In genomic region chr2:175579646-175580045, GRCh38 we compare ENCODE assay signal across 21 cellular contexts.
"Had no signal": no experiment of that assay in that cellular context is flagged by ENCODE, and none has a peak within 500 bp of the region (broad histone marks: within the 10 kb centered on the region; RNA-seq: fewer than 3 reads in every experiment).

No MANE protein-coding gene starts in this region.

- H3K4me1 ChIP-seq: adrenal gland had no signal

- H3K27ac ChIP-seq: adrenal gland, dorsolateral prefrontal cortex had no signal

- H3K27me3 ChIP-seq: adrenal gland had no signal

- H3K4me3 Mint-ChIP-seq: activated CD4-positive, alpha-beta memory T cell treated with anti-CD3 and anti-CD28 coated beads for 36 hours; activated CD4-positive, alpha-beta T cell treated with anti-CD3 and anti-CD28 coated beads for 36 hours; activated CD8-positive, alpha-beta memory T cell treated with anti-CD3 and anti-CD28 coated beads, Interleukin-2, amount 10 ng/mL, durations not matched to agents 7 days and 5 days; activated naive CD4-positive, alpha-beta T cell treated with anti-CD3 and anti-CD28 coated beads, Interleukin-2, amount 50 U/mL, for 24 hours; endodermal cell; natural killer cell treated with Interleukin-12 subunit alpha and Interleukin-12 subunit beta and Interleukin-15 and Interleukin-18, amount 100 ng/mL, for 72 hours; type B pancreatic cell had no signal

- H3K4me3 ChIP-seq: adrenal gland, dorsolateral prefrontal cortex had no signal

- H3K36me3 Mint-ChIP-seq: activated CD4-positive, alpha-beta memory T cell treated with anti-CD3 and anti-CD28 coated beads for 36 hours; activated CD8-positive, alpha-beta memory T cell treated with anti-CD3 and anti-CD28 coated beads, Interleukin-2, amount 10 ng/mL, durations not matched to agents 7 days and 5 days; activated naive CD4-positive, alpha-beta T cell treated with anti-CD3 and anti-CD28 coated beads, Interleukin-2, amount 50 U/mL, for 24 hours; type B pancreatic cell had no signal

- H3K9me3 Mint-ChIP-seq: activated CD4-positive, alpha-beta memory T cell treated with anti-CD3 and anti-CD28 coated beads for 36 hours; activated naive CD4-positive, alpha-beta T cell treated with anti-CD3 and anti-CD28 coated beads, Interleukin-2, amount 50 U/mL, for 24 hours; endodermal cell; natural killer cell treated with Interleukin-12 subunit alpha and Interleukin-12 subunit beta and Interleukin-15 and Interleukin-18, amount 100 ng/mL, for 72 hours had no signal

- H3K9me3 ChIP-seq: adrenal gland had no signal

- H3K36me3 ChIP-seq: adrenal gland had no signal

- ATAC-seq: activated CD4-positive, alpha-beta T cell treated with anti-CD3 and anti-CD28 coated beads for 36 hours; activated CD8-positive, alpha-beta memory T cell treated with anti-CD3 and anti-CD28 coated beads, Interleukin-2, amount 10 ng/mL, durations not matched to agents 7 days and 5 days; natural killer cell treated with Interleukin-12 subunit alpha and Interleukin-12 subunit beta and Interleukin-15 and Interleukin-18, amount 100 ng/mL, for 72 hours; right cardiac atrium; stimulated activated naive CD8-positive, alpha-beta T cell treated with anti-CD3 and anti-CD28 coated beads, Interleukin-15, Interleukin-2, amounts not matched to agents 100 U/mL and 50 U/mL, for 24 hours had no signal

- DNase-seq: activated CD4-positive, alpha-beta memory T cell treated with anti-CD3 and anti-CD28 coated beads for 36 hours; activated CD4-positive, alpha-beta T cell treated with anti-CD3 and anti-CD28 coated beads for 36 hours; activated CD8-positive, alpha-beta memory T cell treated with anti-CD3 and anti-CD28 coated beads, Interleukin-2, amount 10 ng/mL, durations not matched to agents 7 days and 5 days; activated effector memory CD4-positive, alpha-beta T cell treated with Interleukin-2 at 50 U/mL for 16 hours; activated T-cell treated with anti-CD3 and anti-CD28 coated beads, Interleukin-2, amount 50 U/mL, for 1 hour; adrenal gland; dorsolateral prefrontal cortex; endodermal cell; head of caudate nucleus; kidney glomerular epithelial cell; mesendoderm; nucleus accumbens; right cardiac atrium; small intestine; stimulated activated CD4-positive, alpha-beta T cell treated with anti-CD3 and anti-CD28 coated beads, Interleukin-4, amount 100 ng/mL, for 24 hours; stimulated activated naive CD8-positive, alpha-beta T cell treated with anti-CD3 and anti-CD28 coated beads, Interleukin-15, Interleukin-2, amounts not matched to agents 100 U/mL and 50 U/mL, for 24 hours; T1000 had no signal

- H3K27ac Mint-ChIP-seq: activated CD4-positive, alpha-beta memory T cell treated with anti-CD3 and anti-CD28 coated beads for 36 hours; activated CD4-positive, alpha-beta T cell treated with anti-CD3 and anti-CD28 coated beads for 36 hours; activated CD8-positive, alpha-beta memory T cell treated with anti-CD3 and anti-CD28 coated beads, Interleukin-2, amount 10 ng/mL, durations not matched to agents 7 days and 5 days; activated naive CD4-positive, alpha-beta T cell treated with anti-CD3 and anti-CD28 coated beads, Interleukin-2, amount 50 U/mL, for 24 hours; endodermal cell; natural killer cell treated with Interleukin-12 subunit alpha and Interleukin-12 subunit beta and Interleukin-15 and Interleukin-18, amount 100 ng/mL, for 72 hours; progenitor cell of endocrine pancreas; type B pancreatic cell had no signal
